Comparison of ENCODE assay signal across 8 cellular contexts in genomic region chr4:47839259-47839658, GRCh38. TPM values are rescaled to one million over a fixed set of nuclear protein-coding genes. Genes with fewer than 3 reads are reported as not detected.
DNase-seq lines count a peak whose midpoint lies in the region; ATAC-seq and TF ChIP-seq lines count a peak whose summit lies in the region.

No MANE protein-coding gene starts in this region.

- H3K27me3 Mint-ChIP-seq in CD8-positive, alpha-beta T cell (ENCODE audit: low read depth): peaks cover under 1% of the 10 kb centered on the region
- peaks cover 35% of the 10 kb centered on the region for H3K27me3 Mint-ChIP-seq in T-helper 2 cell treated with Interferon-gamma antibody and Interleukin-4, amounts not matched to agents 5 μg/mL and 100 μg/mL, for 36 hours (ENCODE audit: low read depth)

- no peaks in the 10 kb centered on the region for H3K9me3 Mint-ChIP-seq in CD8-positive, alpha-beta T cell
- no peaks in the 10 kb centered on the region for H3K9me3 Mint-ChIP-seq in T-helper 2 cell treated with Interferon-gamma antibody and Interleukin-4, amounts not matched to agents 5 μg/mL and 100 μg/mL, for 36 hours

- DNase-seq in CD8-positive, alpha-beta T cell: peak in 2 of 7 experiments; percentile 12 to 22
- DNase-seq in T-helper 2 cell treated with Interferon-gamma antibody and Interleukin-4, amounts not matched to agents 5 μg/mL and 100 μg/mL, for 36 hours (ENCODE audit: low spot score): peak; percentile 64
- DNase-seq in germinal center (ENCODE audit: low spot score): peak; percentile 28
- peak; percentile 17 for DNase-seq in stimulated activated CD8-positive, alpha-beta memory T cell treated with anti-CD3 and anti-CD28 coated beads, Interleukin-7, amount 100 ng/mL, for 24 hours (ENCODE audit: low read depth)
- no peak for DNase-seq in DMS114 treated with DMSO at 0.1 percent for 48 hours (lab: John Stamatoyannopoulos, UW; ENCODE audit: unreplicated experiment)
- DNase-seq in NCI-H2227 treated with DMSO at 0.1 percent for 48 hours (lab: John Stamatoyannopoulos, UW): no peak

- POLR2A ChIA-PET in CD8-positive, alpha-beta T cell (lab: Charles Lee): no interaction called here

- CTCF ChIA-PET in CD8-positive, alpha-beta T cell (lab: Charles Lee): no interaction called here

- H3K4me3 ChIP-seq in CD8-positive, alpha-beta T cell (ENCODE audit: low read depth, low read length): no peak overlapping the region

- peaks cover 25% of the 10 kb centered on the region for H3K4me1 Mint-ChIP-seq in CD8-positive, alpha-beta T cell (ENCODE audit: low read depth)
- peaks cover 18% of the 10 kb centered on the region for H3K4me1 Mint-ChIP-seq in T-helper 2 cell treated with Interferon-gamma antibody and Interleukin-4, amounts not matched to agents 5 μg/mL and 100 μg/mL, for 36 hours (ENCODE audit: low read depth)

- H3K4me3 Mint-ChIP-seq in CD8-positive, alpha-beta T cell: no peak overlapping the region
- no peak overlapping the region for H3K4me3 Mint-ChIP-seq in T-helper 2 cell treated with Interferon-gamma antibody and Interleukin-4, amounts not matched to agents 5 μg/mL and 100 μg/mL, for 36 hours

- H3K27ac ChIP-seq in CD8-positive, alpha-beta T cell (ENCODE audit: low read depth, low read length): no peak overlapping the region

- intact Hi-C loops in CD8-positive, alpha-beta T cell (cut with DNase I, micrococcal nuclease): loop anchor here (5.0 kb wide), 2 partner anchors 73 to 152 kb away; partner anchors contain the start of gene NFXL1 (in 1 of the 2)

- H3K36me3 ChIP-seq in CD8-positive, alpha-beta T cell (ENCODE audit: insufficient read depth, low read length): no peaks in the 10 kb centered on the region

- peak; percentile 19 for TF ChIP-seq CTCF in CD8-positive, alpha-beta T cell (IDR thresholded peaks at IDR 0.05)

- peaks cover 8% of the 10 kb centered on the region for H3K36me3 Mint-ChIP-seq in CD8-positive, alpha-beta T cell
- H3K36me3 Mint-ChIP-seq in T-helper 2 cell treated with Interferon-gamma antibody and Interleukin-4, amounts not matched to agents 5 μg/mL and 100 μg/mL, for 36 hours (ENCODE audit: low read depth): peaks cover 8% of the 10 kb centered on the region

- ATAC-seq in CD8-positive, alpha-beta T cell: peak; percentile 22
- ATAC-seq in GM18907 (IDR thresholded peaks at IDR 0.05; ENCODE audit: unreplicated experiment) (peak; percentile 44), HG03060 (IDR thresholded peaks at IDR 0.05; ENCODE audit: low read depth, unreplicated experiment) (peak; percentile 57)

- no peaks in the 10 kb centered on the region for H3K9me3 ChIP-seq in CD8-positive, alpha-beta T cell (ENCODE audit: low read length)

- H3K4me1 ChIP-seq in CD8-positive, alpha-beta T cell (ENCODE audit: insufficient read depth, low read length): peaks cover 14% of the 10 kb centered on the region

- no peak overlapping the region for H3K27ac Mint-ChIP-seq in CD8-positive, alpha-beta T cell
- no peak overlapping the region for H3K27ac Mint-ChIP-seq in T-helper 2 cell treated with Interferon-gamma antibody and Interleukin-4, amounts not matched to agents 5 μg/mL and 100 μg/mL, for 36 hours

- H3K27me3 ChIP-seq in CD8-positive, alpha-beta T cell (ENCODE audit: insufficient read depth, low read length): no peaks in the 10 kb centered on the region

RNA-seq across cellular contexts. Expression of gene CORIN, which starts 1.4 kb away (rescaled TPM):
- total RNA-seq in CD8-positive, alpha-beta T cell: not detected

Comparison
In these comparisons a context has a peak if more than half of its experiments do, and no peak if none do; other contexts are left out.
1. DNase-seq: peak in T-helper 2 cell treated with Interferon-gamma antibody and Interleukin-4, amounts not matched to agents 5 μg/mL and 100 μg/mL, for 36 hours (single experiment), germinal center (single experiment) and stimulated activated CD8-positive, alpha-beta memory T cell treated with anti-CD3 and anti-CD28 coated beads, Interleukin-7, amount 100 ng/mL, for 24 hours (single experiment); none in DMS114 treated with DMSO at 0.1 percent for 48 hours (single experiment) and NCI-H2227 treated with DMSO at 0.1 percent for 48 hours (single experiment).
2. Peak in every context shown above with its lines, with median percentiles within 50 percentile points of each other: ATAC-seq.